32 cellular contexts compared by ENCODE assay signal in the genomic region with DNA sequence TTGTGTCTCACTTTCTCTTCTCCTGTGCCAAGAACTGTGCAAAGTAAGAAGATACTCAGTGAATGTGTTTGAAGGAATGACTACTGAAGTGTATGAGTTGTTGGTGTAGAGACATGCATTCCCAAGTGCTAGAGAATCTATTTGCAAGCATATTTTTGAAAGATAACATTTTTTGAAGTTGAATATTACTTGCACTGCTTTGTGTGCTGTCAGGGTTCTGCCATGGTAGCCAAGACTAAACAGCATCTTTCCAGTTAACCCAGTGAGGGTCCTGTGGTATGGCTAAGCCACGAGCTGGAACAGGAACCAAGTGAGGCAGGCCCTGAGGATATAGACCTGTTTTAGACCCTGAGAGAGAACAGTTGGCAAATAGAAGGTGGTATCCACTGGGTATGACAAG. TPM values are rescaled to one million over a fixed set of nuclear protein-coding genes. Genes with fewer than 3 reads are reported as not detected.
DNase-seq lines count a peak whose midpoint lies in the region; ATAC-seq and TF ChIP-seq lines count a peak whose summit lies in the region.
"Had no signal": no experiment of that assay in that cellular context is flagged by ENCODE, and none has a peak within 500 bp of the region (broad histone marks: within the 10 kb centered on the region; RNA-seq: fewer than 3 reads in every experiment).

No MANE protein-coding gene starts in this region.

- peak overlapping the region; percentile 52 for H3K27ac ChIP-seq in PC-9
- H3K27ac ChIP-seq in esophagus squamous epithelium, result peak overlapping the region in 3 of 4 donors; percentile 9 to 74 (median 66)
- H3K27ac ChIP-seq: BLaER1 treated with 17β-estradiol and CSF1 and Interleukin-3, amounts not matched to agents 10 nM and 100 nM; cardiac muscle cell; coronary artery; ovary; SJCRH30; testis had no signal

- intact Hi-C loops in PC-9 (cut with micrococcal nuclease; ENCODE audit: unreplicated experiment), result loop anchor here (1.0 kb wide), 6 partner anchors 34 to 119 kb away; partner anchors contain the start of gene EFEMP1
- intact Hi-C loops in esophagus squamous epithelium (cut with DNase I), result loop anchor here (5.0 kb wide), 1 partner anchor 181 kb away; no protein-coding TSS in a partner anchor

- no peak overlapping the region for H3K4me3 Mint-ChIP-seq in stimulated activated naive CD8-positive, alpha-beta T cell treated with anti-CD3 and anti-CD28 coated beads, Interleukin-15, amount 100 ng/mL, for 72 hours
- H3K4me3 Mint-ChIP-seq: activated CD8-positive, alpha-beta T cell treated with anti-CD3 and anti-CD28 coated beads for 36 hours; activated naive CD4-positive, alpha-beta T cell treated with anti-CD3 and anti-CD28 coated beads, Interleukin-2, amount 50 U/mL, for 24 hours; activated T-helper 17 cell treated with anti-CD3 and anti-CD28 coated beads, Interleukin-2, amount 50 U/mL, for 72 hours; effector memory CD8-positive, alpha-beta T cell; nephron had no signal

- H3F3A ChIP-seq in PC-9 (ENCODE audit: insufficient read depth, low read depth), result peaks cover 15% of the 10 kb centered on the region; the same call in 1 of the 2 replicates

- POLR2A ChIA-PET in PC-9 (lab: Charles Lee; ENCODE audit: unreplicated experiment), result no interaction called here

- ATAC-seq in omental fat pad (ENCODE audit: low FRiP score) (peak; percentile 5), HG03025 (IDR thresholded peaks at IDR 0.05; ENCODE audit: low FRiP score, unreplicated experiment) (no peak)
- no peak for ATAC-seq in stimulated activated naive CD8-positive, alpha-beta T cell treated with anti-CD3 and anti-CD28 coated beads, Interleukin-15, amount 100 ng/mL, for 72 hours
- ATAC-seq: activated CD8-positive, alpha-beta T cell treated with anti-CD3 and anti-CD28 coated beads for 36 hours; activated T-helper 17 cell treated with anti-CD3 and anti-CD28 coated beads, Interleukin-2, amount 50 U/mL, for 72 hours; effector memory CD8-positive, alpha-beta T cell; Panc1; stimulated activated naive CD8-positive, alpha-beta T cell treated with anti-CD3 and anti-CD28 coated beads, Interleukin-15, Interleukin-2, amounts not matched to agents 100 U/mL and 50 U/mL, for 24 hours had no signal

- no peaks in the 10 kb centered on the region for H3K4me1 Mint-ChIP-seq in stimulated activated naive CD8-positive, alpha-beta T cell treated with anti-CD3 and anti-CD28 coated beads, Interleukin-15, amount 100 ng/mL, for 72 hours
- H3K4me1 Mint-ChIP-seq: activated naive CD4-positive, alpha-beta T cell treated with anti-CD3 and anti-CD28 coated beads, Interleukin-2, amount 50 U/mL, for 24 hours; activated T-helper 17 cell treated with anti-CD3 and anti-CD28 coated beads, Interleukin-2, amount 50 U/mL, for 72 hours had no signal

- no peak for TF ChIP-seq CTCF in PC-9 (conservative IDR thresholded peaks at IDR 0.05)
- TF ChIP-seq CTCF in esophagus squamous epithelium (IDR thresholded peaks at IDR 0.05), result no peak
- no peak for TF ChIP-seq CTCF in omental fat pad (IDR thresholded peaks at IDR 0.05)

- peaks cover 7% of the 10 kb centered on the region for H3K27me3 Mint-ChIP-seq in stimulated activated naive CD8-positive, alpha-beta T cell treated with anti-CD3 and anti-CD28 coated beads, Interleukin-15, amount 100 ng/mL, for 72 hours
- H3K27me3 Mint-ChIP-seq: activated CD8-positive, alpha-beta T cell treated with anti-CD3 and anti-CD28 coated beads for 36 hours; effector memory CD8-positive, alpha-beta T cell had no signal

- H3K36me3 ChIP-seq in PC-9 (ENCODE audit: low read depth), result no peaks in the 10 kb centered on the region
- no peaks in the 10 kb centered on the region for H3K36me3 ChIP-seq in esophagus squamous epithelium
- H3K36me3 ChIP-seq: BLaER1 treated with 17β-estradiol and CSF1 and Interleukin-3, amounts not matched to agents 10 nM and 100 nM; cardiac muscle cell; HAP-1; ovary; SJCRH30 had no signal

- H3K27me3 ChIP-seq in PC-9 (ENCODE audit: insufficient read depth, low read depth) (no peaks in the 10 kb centered on the region), esophagus squamous epithelium (no peaks in the 10 kb centered on the region)
- H3K27me3 ChIP-seq: BLaER1 treated with 17β-estradiol and CSF1 and Interleukin-3, amounts not matched to agents 10 nM and 100 nM; cardiac muscle cell; ovary; testis had no signal

- H3K4me2 ChIP-seq in PC-9, result peak overlapping the region; percentile 62

- no peak overlapping the region for H3K27ac Mint-ChIP-seq in stimulated activated naive CD8-positive, alpha-beta T cell treated with anti-CD3 and anti-CD28 coated beads, Interleukin-15, amount 100 ng/mL, for 72 hours
- H3K27ac Mint-ChIP-seq: activated CD8-positive, alpha-beta T cell treated with anti-CD3 and anti-CD28 coated beads for 36 hours; activated naive CD4-positive, alpha-beta T cell treated with anti-CD3 and anti-CD28 coated beads, Interleukin-2, amount 50 U/mL, for 24 hours; activated T-helper 17 cell treated with anti-CD3 and anti-CD28 coated beads, Interleukin-2, amount 50 U/mL, for 72 hours; effector memory CD8-positive, alpha-beta T cell had no signal

- BruUV-seq in PC-9 (replicated peaks; lab: Mats Ljungman, UMichigan), result TSS peak; percentile 99

- TF ChIP-seq POLR2A in esophagus squamous epithelium (IDR thresholded peaks at IDR 0.05), result no peak

- H3K79me2 ChIP-seq in PC-9 (ENCODE audit: low read depth), result no peaks in the 10 kb centered on the region

- H3K9me2 ChIP-seq in PC-9 (ENCODE audit: insufficient read depth), result no peaks in the 10 kb centered on the region

- DNase-seq in PC-9 (no peak), esophagus squamous epithelium (lab: John Stamatoyannopoulos, UW) (no peak), omental fat pad (ENCODE audit: low spot score) (no peak), NCI-H748 (lab: John Stamatoyannopoulos, UW; ENCODE audit: unreplicated experiment) (no peak), amniotic stem cell (lab: John Stamatoyannopoulos, UW) (no peak)
- no peak for DNase-seq in stimulated activated naive CD8-positive, alpha-beta T cell treated with anti-CD3 and anti-CD28 coated beads, Interleukin-15, amount 100 ng/mL, for 72 hours
- DNase-seq: activated CD8-positive, alpha-beta T cell treated with anti-CD3 and anti-CD28 coated beads for 36 hours; DMS79; effector memory CD8-positive, alpha-beta T cell; erythroblast; kidney; NCI-H1436; NCI-H2081 treated with DMSO at 0.1 percent for 48 hours; NCI-H2227 treated with DMSO at 0.1 percent for 48 hours; NCI-H526 treated with DMSO at 0.1 percent for 48 hours; ovary; retina; stimulated activated CD4-positive, alpha-beta T cell treated with anti-CD3 and anti-CD28 coated beads, Interleukin-1b, Interleukin-23, amount 100 ng/mL, for 48 hours; stimulated activated naive CD8-positive, alpha-beta T cell treated with anti-CD3 and anti-CD28 coated beads, Interleukin-15, Interleukin-2, amounts not matched to agents 100 U/mL and 50 U/mL, for 24 hours; T-helper 9 cell; testis had no signal

- H3K4me3 ChIP-seq in PC-9 (no peak overlapping the region), esophagus squamous epithelium (no peak overlapping the region)
- H3K4me3 ChIP-seq: BLaER1 treated with 17β-estradiol and CSF1 and Interleukin-3, amounts not matched to agents 10 nM and 100 nM; cardiac muscle cell; coronary artery; HAP-1; mucosa of descending colon; ovary; SJCRH30; testis had no signal

- peaks cover 20% of the 10 kb centered on the region for H3K4me1 ChIP-seq in PC-9 (replicated peaks; ENCODE audit: insufficient read depth)
- H3K4me1 ChIP-seq in esophagus squamous epithelium, result peaks cover 2 to 22% (median 6%) of the 10 kb centered on the region in 3 donors
- H3K4me1 ChIP-seq: HAP-1, SJCRH30, testis had no signal

- H3K9me3 Mint-ChIP-seq in stimulated activated naive CD8-positive, alpha-beta T cell treated with anti-CD3 and anti-CD28 coated beads, Interleukin-15, amount 100 ng/mL, for 72 hours, result peaks cover 0 to 4% of the 10 kb centered on the region in 2 donors
- H3K9me3 Mint-ChIP-seq: activated CD8-positive, alpha-beta T cell treated with anti-CD3 and anti-CD28 coated beads for 36 hours; activated naive CD4-positive, alpha-beta T cell treated with anti-CD3 and anti-CD28 coated beads, Interleukin-2, amount 50 U/mL, for 24 hours; activated T-helper 17 cell treated with anti-CD3 and anti-CD28 coated beads, Interleukin-2, amount 50 U/mL, for 72 hours had no signal

- CTCF ChIA-PET in PC-9 (lab: Charles Lee), result interaction anchor here (1.0 kb wide), 1 partner anchor 187 kb away, joined by 6 read pairs; no protein-coding TSS in a partner anchor

- no peaks in the 10 kb centered on the region for H4K20me1 ChIP-seq in PC-9 (ENCODE audit: insufficient read depth)
- H4K20me1 ChIP-seq: BLaER1 treated with 17β-estradiol and CSF1 and Interleukin-3, amounts not matched to agents 10 nM and 100 nM had no signal

- H3K9me3 ChIP-seq in PC-9 (ENCODE audit: insufficient read depth, low read depth), result no peaks in the 10 kb centered on the region
- no peaks in the 10 kb centered on the region for H3K9me3 ChIP-seq in esophagus squamous epithelium
- H3K9me3 ChIP-seq: HAP-1, mucosa of descending colon, ovary, SJCRH30, testis had no signal

- H2AFZ ChIP-seq in PC-9, result no peak overlapping the region

- 8 to 29% methylated on average over 1 of the region's 1 CpG for WGBS in esophagus squamous epithelium, 2 donors

RNA-seq across cellular contexts. Expression of gene EFEMP1, which starts 35.2 kb away (rescaled TPM):
- 61.3 and 86.3 TPM in 2 replicates for total RNA-seq in PC-9 (2021)
- 10 to 100 TPM; 11.2 to 68.3 (median 41.8) TPM for total RNA-seq in esophagus squamous epithelium
- 1,000 to 10,000 TPM in 1 of 4 donors, 100 to 1,000 TPM in 3; 225 to 1,590 (median 659) TPM for total RNA-seq in omental fat pad
- total RNA-seq: activated CD8-positive, alpha-beta T cell treated with anti-CD3 and anti-CD28 coated beads for 36 hours; activated T-helper 17 cell treated with anti-CD3 and anti-CD28 coated beads, Interleukin-2, amount 50 U/mL, for 72 hours had no signal
